ENCODE assay signal across 1 cellular context in the genomic region with DNA sequence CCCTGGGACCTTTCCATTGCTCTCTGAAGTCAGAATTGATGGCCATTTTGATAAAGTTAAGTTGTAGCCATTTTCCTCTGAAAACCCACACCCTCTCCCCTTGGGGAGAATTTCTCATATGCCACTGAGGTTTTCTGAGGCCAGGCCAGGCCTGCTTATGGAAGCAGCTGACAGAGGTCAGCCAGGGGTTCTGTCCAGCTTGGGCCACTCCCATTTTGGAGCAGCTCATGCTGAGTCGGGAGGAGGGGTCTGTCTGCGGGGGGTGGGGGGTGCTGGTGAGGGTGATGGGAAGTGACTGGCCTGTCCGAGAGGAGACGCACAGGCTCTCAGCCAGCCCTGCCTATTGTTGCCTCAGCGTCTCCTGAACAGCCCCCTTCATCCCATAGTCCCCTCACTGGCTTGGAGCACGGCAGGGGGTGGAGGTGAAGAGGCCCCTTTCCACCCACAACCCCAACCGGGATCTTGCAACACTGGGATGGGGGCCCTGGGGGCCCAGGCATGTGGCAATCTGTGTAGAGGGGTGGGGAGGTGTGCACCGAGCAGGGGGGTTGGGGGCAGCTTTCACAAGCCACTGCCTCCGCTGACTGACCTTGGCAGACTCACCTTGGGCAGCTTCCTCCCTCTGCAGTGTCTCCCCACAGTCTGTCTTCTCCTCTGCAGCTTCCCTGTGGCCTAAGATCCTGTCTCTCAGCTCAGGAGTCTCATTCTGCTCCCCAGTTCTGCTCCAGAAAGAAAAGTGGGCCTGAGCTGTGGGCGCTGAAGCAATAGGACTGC.
TF ChIP-seq lines count a peak whose summit lies in the region.

No MANE protein-coding gene starts in this region.

TF ChIP-seq in H1, 55 proteins besides CTCF, POLR2A, EP300 and RAD21:
- TF ChIP-seq CHD2 (IDR thresholded peaks at IDR 0.05; ENCODE audit: low read length) (no peak), HDAC6 (IDR thresholded peaks at IDR 0.05; ENCODE audit: low read depth, low read length) (no peak), SIX5 (IDR thresholded peaks at IDR 0.05; ENCODE audit: low read depth, low read length) (no peak), BACH1 (IDR thresholded peaks at IDR 0.05; ENCODE audit: low read length) (no peak), SP4 (IDR thresholded peaks at IDR 0.05; ENCODE audit: low read length) (no peak), NANOG (IDR thresholded peaks at IDR 0.05; ENCODE audit: insufficient read depth, low read depth, low read length, poor library complexity, severe bottlenecking) (no peak), KDM4A (IDR thresholded peaks at IDR 0.05; ENCODE audit: low read depth, low read length, severe bottlenecking) (no peak), SP1 (IDR thresholded peaks at IDR 0.05; ENCODE audit: low read depth, low read length) (no peak)
